In the genomic region with DNA sequence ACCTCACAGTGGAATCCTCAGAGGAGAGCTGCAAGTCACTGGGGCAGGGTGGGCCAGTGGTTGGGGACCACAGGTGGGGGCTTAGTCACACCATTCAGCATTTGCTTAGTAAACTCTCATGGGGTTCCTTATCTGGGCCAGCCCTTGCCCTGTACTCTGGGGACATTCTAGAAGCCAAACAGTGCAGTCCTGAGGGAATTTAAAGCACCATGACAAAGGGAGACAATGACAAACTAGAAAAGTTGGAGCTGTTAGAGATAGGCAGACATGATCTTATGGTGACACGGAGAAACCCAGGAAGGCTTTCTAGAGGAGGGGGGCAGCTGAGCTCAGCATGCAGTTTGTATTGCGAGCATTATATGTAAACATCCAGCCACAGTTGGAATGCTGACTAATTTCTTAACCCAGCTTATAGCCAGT, we compare ENCODE assay signal across 14 cellular contexts.
A peak's percentile ranks its signal among the peaks of the same experiment; 100 is the strongest.
DNase-seq lines count a peak whose midpoint lies in the region; ATAC-seq and TF ChIP-seq lines count a peak whose summit lies in the region.
"Had no signal": no experiment of that assay in that cellular context is flagged by ENCODE, and none has a peak within 500 bp of the region (broad histone marks: within the 10 kb centered on the region; RNA-seq: fewer than 3 reads in every experiment).

No MANE protein-coding gene starts in this region.

- no peaks in the 10 kb centered on the region for H3K4me1 Mint-ChIP-seq in CD8-positive, alpha-beta memory T cell
- H3K4me1 Mint-ChIP-seq in neural progenitor cell: no peaks in the 10 kb centered on the region

- no peak overlapping the region for H3K4me3 ChIP-seq in CD8-positive, alpha-beta memory T cell (ENCODE audit: low read length)
- H3K4me3 ChIP-seq in gastrocnemius medialis (peak overlapping the region in 1 of 4 donors; percentile 5), neural progenitor cell (no peak overlapping the region)
- H3K4me3 ChIP-seq: GM12878, GM23338, HAP-1 had no signal

- peak overlapping the region in 1 of 8 donors; percentile 21 for H3K27ac Mint-ChIP-seq in CD8-positive, alpha-beta memory T cell
- no peak overlapping the region for H3K27ac Mint-ChIP-seq in neural progenitor cell
- H3K27ac Mint-ChIP-seq: GM23338 had no signal

- no peak for TF ChIP-seq CTCF in gastrocnemius medialis (IDR thresholded peaks at IDR 0.05 in 4 of 5, conservative IDR thresholded peaks at IDR 0.05 in 1 of 5)
- TF ChIP-seq CTCF in neural progenitor cell (IDR thresholded peaks at IDR 0.05): no peak

- no peaks in the 10 kb centered on the region for H4K20me1 ChIP-seq in neural progenitor cell (ENCODE audit: low read depth)

- no peak overlapping the region for H3K9ac ChIP-seq in neural progenitor cell

- H3K36me3 ChIP-seq in CD8-positive, alpha-beta memory T cell (ENCODE audit: insufficient read depth, low read length): no peaks in the 10 kb centered on the region
- H3K36me3 ChIP-seq in gastrocnemius medialis (no peaks in the 10 kb centered on the region), neural progenitor cell (no peaks in the 10 kb centered on the region)
- H3K36me3 ChIP-seq: HAP-1 had no signal

- in situ Hi-C loops in gastrocnemius medialis (cut with MboI; ENCODE audit: low sequenced_read_pairs in 4 of 4): loop anchor here in 1 of 4 donors (10.0 kb wide), 1 partner anchor 98 kb away; no protein-coding TSS in a partner anchor

- no peak overlapping the region for H3K4me2 ChIP-seq in neural progenitor cell
- H3K4me2 ChIP-seq: GM23338 had no signal

- H3K9me3 Mint-ChIP-seq in CD8-positive, alpha-beta memory T cell: peaks cover 0 to 6% (median 1%) of the 10 kb centered on the region in 5 donors
- peaks cover 47% of the 10 kb centered on the region for H3K9me3 Mint-ChIP-seq in neural progenitor cell

- intact Hi-C loops in gastrocnemius medialis (cut with DNase I; ENCODE audit: low total_unique reads): no loop called here

- H3K27ac ChIP-seq in CD8-positive, alpha-beta memory T cell (ENCODE audit: low read depth, low read length): peak overlapping the region; percentile 64
- peak overlapping the region in 3 of 4 donors; percentile 70 to 88 (median 83) for H3K27ac ChIP-seq in gastrocnemius medialis
- no peak overlapping the region for H3K27ac ChIP-seq in neural progenitor cell

- H3K9me3 ChIP-seq in CD8-positive, alpha-beta memory T cell (ENCODE audit: low read length): no peaks in the 10 kb centered on the region
- H3K9me3 ChIP-seq in gastrocnemius medialis: no peaks in the 10 kb centered on the region
- H3K9me3 ChIP-seq in neural progenitor cell (ENCODE audit: low read depth): no peaks in the 10 kb centered on the region
- H3K9me3 ChIP-seq: HAP-1 had no signal

- H3K4me1 ChIP-seq in CD8-positive, alpha-beta memory T cell (ENCODE audit: insufficient read depth, low read length): no peaks in the 10 kb centered on the region
- no peaks in the 10 kb centered on the region for H3K4me1 ChIP-seq in gastrocnemius medialis
- H3K4me1 ChIP-seq in neural progenitor cell: no peaks in the 10 kb centered on the region
- H3K4me1 ChIP-seq: HAP-1 had no signal

- POLR2A ChIA-PET in CD8-positive, alpha-beta memory T cell (lab: Charles Lee): no interaction called here

- H3K36me3 Mint-ChIP-seq in CD8-positive, alpha-beta memory T cell: peaks cover 0 to 4% (median 2%) of the 10 kb centered on the region in 3 donors
- peaks cover 2% of the 10 kb centered on the region for H3K36me3 Mint-ChIP-seq in neural progenitor cell
- H3K36me3 Mint-ChIP-seq: CD4-positive, CD25-positive, alpha-beta regulatory T cell had no signal

- CTCF ChIA-PET in CD8-positive, alpha-beta memory T cell (lab: Charles Lee): no interaction called here

- H2AFZ ChIP-seq in neural progenitor cell (replicated peaks): no peak overlapping the region
- H2AFZ ChIP-seq: GM23338 had no signal

- peaks cover 0 to 3% of the 10 kb centered on the region in 2 donors for H3K27me3 Mint-ChIP-seq in CD8-positive, alpha-beta memory T cell
- peaks cover 3% of the 10 kb centered on the region for H3K27me3 Mint-ChIP-seq in neural progenitor cell (ENCODE audit: insufficient read depth, low read depth)
- H3K27me3 Mint-ChIP-seq: CD4-positive, CD25-positive, alpha-beta regulatory T cell had no signal

- H3F3A ChIP-seq in neural progenitor cell (ENCODE audit: low read depth): no peaks in the 10 kb centered on the region

- no peak overlapping the region for H3K4me3 Mint-ChIP-seq in CD8-positive, alpha-beta memory T cell
- H3K4me3 Mint-ChIP-seq in neural progenitor cell: no peak overlapping the region
- H3K4me3 Mint-ChIP-seq: CD4-positive, CD25-positive, alpha-beta regulatory T cell; GM23338 had no signal

- TF ChIP-seq POLR2A in erythroblast (IDR thresholded peaks at IDR 0.05; ENCODE audit: low read length): no peak
- no peak for TF ChIP-seq POLR2A in gastrocnemius medialis (IDR thresholded peaks at IDR 0.05)

- no peaks in the 10 kb centered on the region for H3K79me2 ChIP-seq in neural progenitor cell (ENCODE audit: low read depth)

- no peaks in the 10 kb centered on the region for H3K27me3 ChIP-seq in CD8-positive, alpha-beta memory T cell (ENCODE audit: insufficient read depth, low read length, poor library complexity, severe bottlenecking)
- H3K27me3 ChIP-seq in gastrocnemius medialis (no peaks in the 10 kb centered on the region), neural progenitor cell (no peaks in the 10 kb centered on the region)

- no peak for ATAC-seq in gastrocnemius medialis
- ATAC-seq: GM12878, GM23338 had no signal

- no peak for DNase-seq in CD8-positive, alpha-beta memory T cell
- peak; percentile 82 for DNase-seq in OCI-M1 (lab: John Stamatoyannopoulos, UW)
- peak; percentile 24 to 63 for DNase-seq in erythroblast (lab: John Stamatoyannopoulos, UW)
- DNase-seq in gastrocnemius medialis: no peak
- DNase-seq in neural progenitor cell (ENCODE audit: low spot score): no peak
- no peak for DNase-seq in NCI-H2171 (lab: John Stamatoyannopoulos, UW)
- no peak for DNase-seq in HuH-7.5 (ENCODE audit: low spot score)
- DNase-seq: Calu3; CD4-positive, CD25-positive, alpha-beta regulatory T cell; DMS 273 treated with DMSO at 0.1 percent for 48 hours; KBM-7 had no signal

Comparison
In these comparisons a context has a peak if more than half of its experiments do, and no peak if none do; other contexts are left out.
1. DNase-seq: peak in OCI-M1 (single experiment) and erythroblast (2 of 2); none in CD8-positive, alpha-beta memory T cell (0 of 5), gastrocnemius medialis (0 of 2), neural progenitor cell (single experiment), NCI-H2171 (single experiment) and HuH-7.5 (single experiment).